26 cellular contexts compared by ENCODE assay signal in the genomic region with DNA sequence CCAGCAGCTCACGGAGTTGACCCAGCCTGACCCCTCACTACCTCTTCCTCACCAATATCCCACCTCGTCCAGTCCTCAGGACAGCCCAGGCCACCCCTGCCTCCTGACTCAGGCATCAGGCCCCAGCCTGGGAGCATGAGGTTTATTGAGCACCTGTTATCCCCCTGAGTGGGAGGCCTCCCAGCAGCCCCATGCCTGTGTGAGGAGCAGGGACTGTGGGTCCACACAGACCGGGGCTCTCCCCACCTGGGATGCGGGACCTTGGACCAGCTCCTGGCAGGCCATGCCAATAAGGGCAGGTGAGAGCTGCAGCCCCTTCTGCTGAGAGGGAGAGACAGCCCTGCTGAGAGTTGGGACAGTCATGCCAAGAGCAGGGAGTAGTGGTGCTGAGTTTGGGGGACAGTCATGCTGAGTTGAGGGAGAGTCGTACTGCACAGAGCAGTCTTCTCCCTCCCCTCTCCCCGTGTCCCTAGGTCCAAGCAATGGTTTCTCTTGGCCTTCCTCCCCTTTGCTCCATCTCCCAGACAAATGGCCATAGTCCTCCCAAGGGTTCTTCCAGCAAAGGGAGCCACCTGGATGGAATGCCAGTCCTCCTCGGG. TPM values are rescaled to one million over a fixed set of nuclear protein-coding genes. Genes with fewer than 3 reads are reported as not detected.
DNase-seq lines count a peak whose midpoint lies in the region; ATAC-seq, FAIRE-seq and TF ChIP-seq lines count a peak whose summit lies in the region.
"Had no signal": no experiment of that assay in that cellular context is flagged by ENCODE, and none has a peak within 500 bp of the region (broad histone marks: within the 10 kb centered on the region; RNA-seq: fewer than 3 reads in every experiment).

No MANE protein-coding gene starts in this region.

- no peaks in the 10 kb centered on the region for H3K27me3 ChIP-seq in neural progenitor cell

- H3K36me3 ChIP-seq in neural progenitor cell: no peaks in the 10 kb centered on the region
- H3K36me3 ChIP-seq: esophagus squamous epithelium, gastrocnemius medialis, HAP-1 had no signal

- H4K20me1 ChIP-seq in neural progenitor cell (ENCODE audit: low read depth): no peaks in the 10 kb centered on the region

- H3K9me3 Mint-ChIP-seq in stimulated activated naive CD8-positive, alpha-beta T cell treated with anti-CD3 and anti-CD28 coated beads, Interleukin-15, amount 100 ng/mL, for 72 hours: no peaks in the 10 kb centered on the region
- no peaks in the 10 kb centered on the region for H3K9me3 Mint-ChIP-seq in neural progenitor cell
- H3K9me3 Mint-ChIP-seq: activated CD4-positive, alpha-beta memory T cell treated with anti-CD3 and anti-CD28 coated beads, Interleukin-2, amount 10 ng/mL, durations not matched to agents 7 days and 5 days; type B pancreatic cell had no signal

- H3K4me1 Mint-ChIP-seq in stimulated activated naive CD8-positive, alpha-beta T cell treated with anti-CD3 and anti-CD28 coated beads, Interleukin-15, amount 100 ng/mL, for 72 hours: no peaks in the 10 kb centered on the region
- peaks cover 18% of the 10 kb centered on the region for H3K4me1 Mint-ChIP-seq in neural progenitor cell
- H3K4me1 Mint-ChIP-seq: activated CD4-positive, alpha-beta memory T cell treated with anti-CD3 and anti-CD28 coated beads, Interleukin-2, amount 10 ng/mL, durations not matched to agents 7 days and 5 days had no signal

- H3K27ac ChIP-seq in neural progenitor cell: no peak overlapping the region
- H3K27ac ChIP-seq: A549, gastrocnemius medialis had no signal

- peaks cover 5% of the 10 kb centered on the region for H3K4me1 ChIP-seq in neural progenitor cell
- H3K4me1 ChIP-seq: A549, esophagus squamous epithelium, gastrocnemius medialis, HAP-1 had no signal

- peaks cover 2% of the 10 kb centered on the region for H3K36me3 Mint-ChIP-seq in neural progenitor cell
- H3K36me3 Mint-ChIP-seq: type B pancreatic cell had no signal

- H3K27me3 Mint-ChIP-seq in stimulated activated naive CD8-positive, alpha-beta T cell treated with anti-CD3 and anti-CD28 coated beads, Interleukin-15, amount 100 ng/mL, for 72 hours: peaks cover 35% of the 10 kb centered on the region
- H3K27me3 Mint-ChIP-seq in neural progenitor cell (ENCODE audit: insufficient read depth, low read depth): peaks cover 8% of the 10 kb centered on the region

- H3K27ac Mint-ChIP-seq in stimulated activated naive CD8-positive, alpha-beta T cell treated with anti-CD3 and anti-CD28 coated beads, Interleukin-15, amount 100 ng/mL, for 72 hours: no peak overlapping the region
- H3K27ac Mint-ChIP-seq in neural progenitor cell: peak overlapping the region; percentile 79
- H3K27ac Mint-ChIP-seq: activated CD4-positive, alpha-beta memory T cell treated with anti-CD3 and anti-CD28 coated beads, Interleukin-2, amount 10 ng/mL, durations not matched to agents 7 days and 5 days; type B pancreatic cell had no signal

- H3K9ac ChIP-seq in neural progenitor cell: no peak overlapping the region

- no peak overlapping the region for H3K4me2 ChIP-seq in neural progenitor cell
- H3K4me2 ChIP-seq: A549 had no signal

- H3K9me3 ChIP-seq in neural progenitor cell (ENCODE audit: low read depth): no peaks in the 10 kb centered on the region
- H3K9me3 ChIP-seq: A549, esophagus squamous epithelium, gastrocnemius medialis had no signal

- TF ChIP-seq POLR2A in Raji (IDR thresholded peaks at IDR 0.05; ENCODE audit: insufficient read depth, low read depth, low read length): 0 out of 2 replicates have a peak, but pooled peaks have one; percentile 14

- no peak overlapping the region for H3K4me3 Mint-ChIP-seq in stimulated activated naive CD8-positive, alpha-beta T cell treated with anti-CD3 and anti-CD28 coated beads, Interleukin-15, amount 100 ng/mL, for 72 hours
- peak overlapping the region; percentile 6 for H3K4me3 Mint-ChIP-seq in neural progenitor cell
- H3K4me3 Mint-ChIP-seq: activated CD4-positive, alpha-beta memory T cell treated with anti-CD3 and anti-CD28 coated beads, Interleukin-2, amount 10 ng/mL, durations not matched to agents 7 days and 5 days; type B pancreatic cell had no signal

- H3F3A ChIP-seq in neural progenitor cell (ENCODE audit: low read depth): peaks cover 6% of the 10 kb centered on the region

- H3K4me3 ChIP-seq in neural progenitor cell: no peak overlapping the region
- H3K4me3 ChIP-seq: A549, esophagus squamous epithelium, gastrocnemius medialis, HAP-1, lung had no signal

- no peak overlapping the region for H2AFZ ChIP-seq in neural progenitor cell (replicated peaks)

- H3K79me2 ChIP-seq in neural progenitor cell (ENCODE audit: low read depth): no peaks in the 10 kb centered on the region

- peak; percentile 25 for ATAC-seq in stimulated activated naive CD8-positive, alpha-beta T cell treated with anti-CD3 and anti-CD28 coated beads, Interleukin-15, Interleukin-2, amounts not matched to agents 100 U/mL and 50 U/mL, for 24 hours
- no peak for ATAC-seq in stimulated activated naive CD8-positive, alpha-beta T cell treated with anti-CD3 and anti-CD28 coated beads, Interleukin-15, amount 100 ng/mL, for 72 hours
- ATAC-seq: gastrocnemius medialis, SK-N-SH treated with all-trans-retinoic acid at 6 μM for 48 hours had no signal

- no peak for DNase-seq in stimulated activated naive CD8-positive, alpha-beta T cell treated with anti-CD3 and anti-CD28 coated beads, Interleukin-15, Interleukin-2, amounts not matched to agents 100 U/mL and 50 U/mL, for 24 hours
- DNase-seq in stimulated activated naive CD8-positive, alpha-beta T cell treated with anti-CD3 and anti-CD28 coated beads, Interleukin-15, amount 100 ng/mL, for 72 hours: no peak
- no peak for DNase-seq in neural progenitor cell (ENCODE audit: low spot score)
- DNase-seq in GM10266 (ENCODE audit: extremely low spot score): no peak
- no peak for DNase-seq in urothelium cell line (ENCODE audit: low spot score)
- no peak for DNase-seq in amygdala (lab: John Stamatoyannopoulos, UW)
- no peak for DNase-seq in MV-4-11 (lab: John Stamatoyannopoulos, UW)
- DNase-seq: activated CD4-positive, alpha-beta memory T cell treated with anti-CD3 and anti-CD28 coated beads, Interleukin-2, amount 10 ng/mL, durations not matched to agents 7 days and 5 days; activated effector memory CD4-positive, alpha-beta T cell treated with Interleukin-2 at 50 U/mL for 16 hours; esophagus squamous epithelium; IMR-90; NCI-H1417 treated with DMSO at 0.1 percent for 48 hours; NCI-H510A; stimulated activated CD4-positive, alpha-beta T cell treated with anti-CD3 and anti-CD28 coated beads, Interleukin-4, amount 100 ng/mL, for 4 hours had no signal

- TF ChIP-seq CTCF in neural progenitor cell (IDR thresholded peaks at IDR 0.05): no peak
- TF ChIP-seq CTCF in GM10266 (IDR thresholded peaks at IDR 0.05; ENCODE audit: control insufficient read depth, insufficient read depth, low read depth, missing control alignments): no peak

- no peak for FAIRE-seq in urothelium cell line (lab: Jason Lieb, UNC)
- FAIRE-seq: A549, colon, keratinocyte had no signal

RNA-seq across cellular contexts. Expression of gene FCN1, which starts 11.9 kb away (rescaled TPM):
- not detected in 2 replicates for total RNA-seq in neural progenitor cell (ENCODE audit: low replicate concordance)
- total RNA-seq: activated CD4-positive, alpha-beta memory T cell treated with anti-CD3 and anti-CD28 coated beads, Interleukin-2, amount 10 ng/mL, durations not matched to agents 7 days and 5 days; G401; IMR-90; M059J; RPMI7951 had no signal

RNA-seq across cellular contexts. Expression of gene FCN2, which starts 49.0 kb away (rescaled TPM):
- total RNA-seq in neural progenitor cell (ENCODE audit: low replicate concordance): not detected in 2 replicates
- total RNA-seq: activated CD4-positive, alpha-beta memory T cell treated with anti-CD3 and anti-CD28 coated beads, Interleukin-2, amount 10 ng/mL, durations not matched to agents 7 days and 5 days; esophagus squamous epithelium; G401; gastrocnemius medialis; IMR-90; lung; M059J; RPMI7951 had no signal
